ENCODE assay signal across 8 cellular contexts in genomic region chr13:114130708-114131580, GRCh38. TPM values are rescaled to one million over a fixed set of nuclear protein-coding genes. Genes with fewer than 3 reads are reported as not detected.
DNase-seq lines count a peak whose midpoint lies in the region; ATAC-seq, FAIRE-seq and TF ChIP-seq lines count a peak whose summit lies in the region.

No MANE protein-coding gene starts in this region.

- H3K9me3 Mint-ChIP-seq in Calu3 (ENCODE audit: low read depth, unreplicated experiment): no peaks in the 10 kb centered on the region
- no peaks in the 10 kb centered on the region for H3K9me3 Mint-ChIP-seq in activated naive CD4-positive, alpha-beta T cell treated with anti-CD3 and anti-CD28 coated beads, Interleukin-2, amount 50 U/mL, for 24 hours

- H3K27ac Mint-ChIP-seq in Calu3 (ENCODE audit: unreplicated experiment): no peak overlapping the region
- H3K27ac Mint-ChIP-seq in activated naive CD4-positive, alpha-beta T cell treated with anti-CD3 and anti-CD28 coated beads, Interleukin-2, amount 50 U/mL, for 24 hours: peak overlapping the region; percentile 98

- ATAC-seq in HG02759 (IDR thresholded peaks at IDR 0.05; ENCODE audit: unreplicated experiment) (peak; percentile 18), GM19452 (IDR thresholded peaks at IDR 0.05; ENCODE audit: unreplicated experiment) (no peak), HG03439 (IDR thresholded peaks at IDR 0.05; ENCODE audit: unreplicated experiment) (no peak)

- intact Hi-C loops in Calu3 (cut with micrococcal nuclease; ENCODE audit: unreplicated experiment): no loop called here

- CTCF ChIA-PET in Calu3 (lab: Charles Lee): no interaction called here

- FAIRE-seq in RCC 7860 (lab: Jason Lieb, UNC): peak; percentile 75

- no peak for TF ChIP-seq CTCF in Calu3 (IDR thresholded peaks at IDR 0.05; ENCODE audit: unreplicated experiment)

- peak overlapping the region; percentile 73 for H3K4me3 Mint-ChIP-seq in Calu3 (ENCODE audit: low read depth, unreplicated experiment)
- H3K4me3 Mint-ChIP-seq in activated naive CD4-positive, alpha-beta T cell treated with anti-CD3 and anti-CD28 coated beads, Interleukin-2, amount 50 U/mL, for 24 hours: peak overlapping the region; percentile 98

- H3K27me3 Mint-ChIP-seq in Calu3 (ENCODE audit: unreplicated experiment): peaks cover 11% of the 10 kb centered on the region
- no peaks in the 10 kb centered on the region for H3K27me3 Mint-ChIP-seq in activated naive CD4-positive, alpha-beta T cell treated with anti-CD3 and anti-CD28 coated beads, Interleukin-2, amount 50 U/mL, for 24 hours

- H3K4me1 Mint-ChIP-seq in Calu3 (ENCODE audit: low read depth, unreplicated experiment): peaks cover 6% of the 10 kb centered on the region
- peaks cover 54% of the 10 kb centered on the region for H3K4me1 Mint-ChIP-seq in activated naive CD4-positive, alpha-beta T cell treated with anti-CD3 and anti-CD28 coated beads, Interleukin-2, amount 50 U/mL, for 24 hours

- no TSS peak for BruUV-seq in Calu3 (replicated peaks; lab: Mats Ljungman, UMichigan)

- DNase-seq in Calu3 (no peak), RCC 7860 (ENCODE audit: low spot score) (peak; percentile 88), germinal center (ENCODE audit: low spot score) (peak; percentile 66), occipital lobe (lab: John Stamatoyannopoulos, UW) (peak; percentile 66)

- H3K36me3 Mint-ChIP-seq in Calu3 (ENCODE audit: insufficient read depth, unreplicated experiment): peaks cover 8% of the 10 kb centered on the region
- peaks cover 7% of the 10 kb centered on the region for H3K36me3 Mint-ChIP-seq in activated naive CD4-positive, alpha-beta T cell treated with anti-CD3 and anti-CD28 coated beads, Interleukin-2, amount 50 U/mL, for 24 hours

RNA-seq across cellular contexts. Expression of gene RASA3, which starts 1.5 kb away (rescaled TPM):
- 0.26 and 0.49 TPM in 2 replicates for total RNA-seq in Calu3 (2022)
- 14.2 TPM for total RNA-seq in occipital lobe

RNA-seq across cellular contexts. Expression of gene CFAP97D2, which starts 48.1 kb away (rescaled TPM):
- total RNA-seq in Calu3 (2022) (not detected in 2 replicates), occipital lobe (not detected)

Comparison
In these comparisons a context has a peak if more than half of its experiments do, and no peak if none do; other contexts are left out.
1. RNA of gene RASA3, which starts 1.5 kb away (total RNA-seq): 14.2 TPM in occipital lobe (single experiment); 0.26 to 0.49 TPM in Calu3; every median in the first group is over 10 times any median in the second.